16 cellular contexts compared by ENCODE assay signal in the genomic region with DNA sequence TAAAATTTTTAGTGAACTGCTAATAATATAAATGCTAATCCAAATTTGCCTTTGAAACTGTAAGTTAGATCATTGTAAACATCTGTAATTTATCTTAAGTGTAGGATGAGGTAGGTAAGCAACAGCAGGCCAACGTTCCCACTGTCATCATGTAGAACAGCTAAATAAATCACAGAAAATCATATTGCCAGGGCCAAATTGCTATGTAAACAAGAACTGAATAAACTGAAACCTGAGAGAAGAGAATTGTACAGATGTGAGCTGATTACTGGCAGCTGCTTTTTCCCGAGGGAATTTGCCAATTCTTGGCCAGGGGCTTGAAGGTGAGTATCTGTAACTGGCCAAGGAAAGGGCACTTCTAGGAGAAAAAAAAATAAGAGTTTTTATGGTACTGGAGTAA.
A peak's percentile ranks its signal among the peaks of the same experiment; 100 is the strongest.
DNase-seq lines count a peak whose midpoint lies in the region; ATAC-seq, FAIRE-seq and TF ChIP-seq lines count a peak whose summit lies in the region.
"Had no signal": no experiment of that assay in that cellular context is flagged by ENCODE, and none has a peak within 500 bp of the region (broad histone marks: within the 10 kb centered on the region; RNA-seq: fewer than 3 reads in every experiment).

No MANE protein-coding gene starts in this region.

- no peaks in the 10 kb centered on the region for H3K9me3 ChIP-seq in BE2C
- H3K9me3 ChIP-seq: ovary, transverse colon had no signal

- no peak for FAIRE-seq in H54 (lab: Jason Lieb, UNC)

- DNase-seq in BE2C (peak; percentile 28), NCI-H128 (lab: John Stamatoyannopoulos, UW; ENCODE audit: unreplicated experiment) (peak; percentile 22), NCI-H2227 treated with DMSO at 0.1 percent for 48 hours (lab: John Stamatoyannopoulos, UW) (peak; percentile 91), H54 (ENCODE audit: insufficient read length, low spot score) (no peak), CD1c-positive myeloid dendritic cell (ENCODE audit: extremely low spot score) (no peak)
- no peak for DNase-seq in activated CD8-positive, alpha-beta T cell treated with anti-CD3 and anti-CD28 coated beads for 36 hours
- DNase-seq: activated CD4-positive, alpha-beta memory T cell treated with anti-CD3 and anti-CD28 coated beads for 36 hours; activated naive CD8-positive, alpha-beta T cell treated with anti-CD3 and anti-CD28 coated beads, Interleukin-2, amount 50 U/mL, for 24 hours; activated T-cell treated with anti-CD3 and anti-CD28 coated beads, Interleukin-2, amount 50 U/mL, for 48 hours; CD8-positive, alpha-beta memory T cell; GDM1; ovary; stimulated activated CD4-positive, alpha-beta T cell treated with anti-CD3 and anti-CD28 coated beads, Interleukin-4, amount 100 ng/mL, for 4 hours; transverse colon had no signal

- TF ChIP-seq CTCF in BE2C (IDR thresholded peaks at IDR 0.05; ENCODE audit: low read depth, low read length) (no peak), VCaP (conservative IDR thresholded peaks at IDR 0.05) (no peak)
- no peak for TF ChIP-seq CTCF in activated CD8-positive, alpha-beta T cell treated with anti-CD3 and anti-CD28 coated beads for 36 hours (IDR thresholded peaks at IDR 0.05)

- H3K27ac ChIP-seq in VCaP: peak overlapping the region; percentile 27; the same call in 1 of the 2 replicates
- H3K27ac ChIP-seq: ovary, transverse colon had no signal

- ATAC-seq in esophagus mucosa: no peak
- no peak for ATAC-seq in activated CD8-positive, alpha-beta T cell treated with anti-CD3 and anti-CD28 coated beads for 36 hours
- ATAC-seq: activated naive CD8-positive, alpha-beta T cell treated with anti-CD3 and anti-CD28 coated beads, Interleukin-2, amount 50 U/mL, for 24 hours had no signal

- H3K27me3 ChIP-seq in BE2C: no peaks in the 10 kb centered on the region
- H3K27me3 ChIP-seq: ovary, transverse colon had no signal

- peaks cover 8% of the 10 kb centered on the region for H3K4me1 ChIP-seq in BE2C
- H3K4me1 ChIP-seq: transverse colon had no signal

- H3K27me3 Mint-ChIP-seq in activated CD8-positive, alpha-beta T cell treated with anti-CD3 and anti-CD28 coated beads for 36 hours: no peaks in the 10 kb centered on the region
- H3K27me3 Mint-ChIP-seq: activated CD4-positive, alpha-beta memory T cell treated with anti-CD3 and anti-CD28 coated beads for 36 hours; activated naive CD8-positive, alpha-beta T cell treated with anti-CD3 and anti-CD28 coated beads, Interleukin-2, amount 50 U/mL, for 24 hours; CD8-positive, alpha-beta memory T cell had no signal

- CTCF ChIA-PET in activated CD8-positive, alpha-beta T cell treated with anti-CD3 and anti-CD28 coated beads for 36 hours (lab: Charles Lee): no interaction called here

- no peaks in the 10 kb centered on the region for H3K4me1 Mint-ChIP-seq in activated CD8-positive, alpha-beta T cell treated with anti-CD3 and anti-CD28 coated beads for 36 hours (ENCODE audit: low read depth)
- H3K4me1 Mint-ChIP-seq: activated naive CD8-positive, alpha-beta T cell treated with anti-CD3 and anti-CD28 coated beads, Interleukin-2, amount 50 U/mL, for 24 hours; CD8-positive, alpha-beta memory T cell had no signal

- intact Hi-C loops in activated CD8-positive, alpha-beta T cell treated with anti-CD3 and anti-CD28 coated beads for 36 hours (cut with micrococcal nuclease): no loop called here

- H3K36me3 Mint-ChIP-seq in activated CD8-positive, alpha-beta T cell treated with anti-CD3 and anti-CD28 coated beads for 36 hours (ENCODE audit: low read depth): no peaks in the 10 kb centered on the region
- H3K36me3 Mint-ChIP-seq: activated CD4-positive, alpha-beta memory T cell treated with anti-CD3 and anti-CD28 coated beads for 36 hours; CD8-positive, alpha-beta memory T cell had no signal

- no peaks in the 10 kb centered on the region for H3K36me3 ChIP-seq in BE2C
- H3K36me3 ChIP-seq: ovary, transverse colon had no signal

- H3K9me3 Mint-ChIP-seq in activated CD8-positive, alpha-beta T cell treated with anti-CD3 and anti-CD28 coated beads for 36 hours: peaks cover 6% of the 10 kb centered on the region

- no peak overlapping the region for H3K27ac Mint-ChIP-seq in activated CD8-positive, alpha-beta T cell treated with anti-CD3 and anti-CD28 coated beads for 36 hours
- H3K27ac Mint-ChIP-seq: activated CD4-positive, alpha-beta memory T cell treated with anti-CD3 and anti-CD28 coated beads for 36 hours; activated naive CD8-positive, alpha-beta T cell treated with anti-CD3 and anti-CD28 coated beads, Interleukin-2, amount 50 U/mL, for 24 hours had no signal

- POLR2A ChIA-PET in activated CD8-positive, alpha-beta T cell treated with anti-CD3 and anti-CD28 coated beads for 36 hours (lab: Charles Lee): no interaction called here

- no peak overlapping the region for H3K4me3 Mint-ChIP-seq in activated CD8-positive, alpha-beta T cell treated with anti-CD3 and anti-CD28 coated beads for 36 hours
- H3K4me3 Mint-ChIP-seq: activated CD4-positive, alpha-beta memory T cell treated with anti-CD3 and anti-CD28 coated beads for 36 hours; activated naive CD8-positive, alpha-beta T cell treated with anti-CD3 and anti-CD28 coated beads, Interleukin-2, amount 50 U/mL, for 24 hours; CD8-positive, alpha-beta memory T cell had no signal

- no peak overlapping the region for H3K4me3 ChIP-seq in BE2C (ENCODE audit: low read depth, low read length)
- H3K4me3 ChIP-seq: ovary, transverse colon had no signal

- TF ChIP-seq POLR2A in H54 (IDR thresholded peaks at IDR 0.05; ENCODE audit: low read depth, low read length): no peak

Comparison
In these comparisons a context has a peak if more than half of its experiments do, and no peak if none do; other contexts are left out.
1. DNase-seq: peak in BE2C (single experiment), NCI-H128 (single experiment) and NCI-H2227 treated with DMSO at 0.1 percent for 48 hours (single experiment); none in H54 (single experiment), activated CD8-positive, alpha-beta T cell treated with anti-CD3 and anti-CD28 coated beads for 36 hours (single experiment) and CD1c-positive myeloid dendritic cell (single experiment).